16 cellular contexts compared by ENCODE assay signal in genomic region chr12:103969391-103969790, GRCh38. TPM values are rescaled to one million over a fixed set of nuclear protein-coding genes. Genes with fewer than 3 reads are reported as not detected.
DNase-seq lines count a peak whose midpoint lies in the region; ATAC-seq and TF ChIP-seq lines count a peak whose summit lies in the region.
"Had no signal": no experiment of that assay in that cellular context is flagged by ENCODE, and none has a peak within 500 bp of the region (broad histone marks: within the 10 kb centered on the region; RNA-seq: fewer than 3 reads in every experiment).

No MANE protein-coding gene starts in this region.

- H3K9ac ChIP-seq in GM23248: peak overlapping the region; percentile 19

- H3K36me3 ChIP-seq in ACC112 (ENCODE audit: insufficient read depth, low read length): no peaks in the 10 kb centered on the region
- H3K36me3 ChIP-seq in GM23248 (ENCODE audit: low read depth): peaks cover 4% of the 10 kb centered on the region
- no peaks in the 10 kb centered on the region for H3K36me3 ChIP-seq in hepatocyte (replicated peaks; ENCODE audit: insufficient read depth, low read depth)
- H3K36me3 ChIP-seq in heart right ventricle: peaks cover 0 to 46% (median 0%) of the 10 kb centered on the region in 9 donors
- H3K36me3 ChIP-seq: transverse colon had no signal

- H3K9me3 ChIP-seq in GM23248 (ENCODE audit: low read depth): no peaks in the 10 kb centered on the region
- no peaks in the 10 kb centered on the region for H3K9me3 ChIP-seq in hepatocyte (ENCODE audit: low read depth)
- H3K9me3 ChIP-seq in heart right ventricle: no peaks in the 10 kb centered on the region
- H3K9me3 ChIP-seq: gastroesophageal sphincter, mucosa of descending colon, transverse colon had no signal

- H2AFZ ChIP-seq in ACC112 (ENCODE audit: low read length, unreplicated experiment) (no peak overlapping the region), GM23248 (no peak overlapping the region), hepatocyte (no peak overlapping the region)

- H3K27me3 ChIP-seq in ACC112 (ENCODE audit: insufficient read depth, low read length) (no peaks in the 10 kb centered on the region), GM23248 (replicated peaks; ENCODE audit: insufficient read depth) (no peaks in the 10 kb centered on the region), hepatocyte (no peaks in the 10 kb centered on the region), heart right ventricle (no peaks in the 10 kb centered on the region)
- H3K27me3 ChIP-seq: gastroesophageal sphincter, transverse colon had no signal

- no peak overlapping the region for H3K4me3 ChIP-seq in ACC112 (ENCODE audit: low read depth, low read length)
- H3K4me3 ChIP-seq in GM23248: peak overlapping the region; percentile 38
- H3K4me3 ChIP-seq in hepatocyte: no peak overlapping the region
- no peak overlapping the region for H3K4me3 ChIP-seq in heart right ventricle
- H3K4me3 ChIP-seq: gastroesophageal sphincter, mucosa of descending colon, transverse colon had no signal

- no peak overlapping the region for H3K27ac Mint-ChIP-seq in activated naive CD8-positive, alpha-beta T cell treated with anti-CD3 and anti-CD28 coated beads, Interleukin-2, amount 50 U/mL, for 24 hours
- H3K27ac Mint-ChIP-seq: B cell had no signal

- H3F3A ChIP-seq in GM23248 (ENCODE audit: insufficient read depth): peaks cover 30% of the 10 kb centered on the region

- DNase-seq in GM23248: peak; percentile 51
- no peak for DNase-seq in activated naive CD8-positive, alpha-beta T cell treated with anti-CD3 and anti-CD28 coated beads, Interleukin-2, amount 50 U/mL, for 24 hours
- DNase-seq in hepatocyte (ENCODE audit: low spot score): no peak
- DNase-seq in heart right ventricle: no peak
- DNase-seq: amygdala, DMS79 treated with DMSO at 0.1 percent for 48 hours, mucosa of descending colon, NCI-H1694 treated with DMSO at 0.1 percent for 48 hours, NCI-H526, transverse colon had no signal

- in situ Hi-C loops in GM23248 (cut with MboI): no loop called here

- H3K36me3 Mint-ChIP-seq in activated naive CD8-positive, alpha-beta T cell treated with anti-CD3 and anti-CD28 coated beads, Interleukin-2, amount 50 U/mL, for 24 hours (ENCODE audit: low read depth): peaks cover 48% of the 10 kb centered on the region

- peaks cover 69% of the 10 kb centered on the region for H3K4me1 Mint-ChIP-seq in activated naive CD8-positive, alpha-beta T cell treated with anti-CD3 and anti-CD28 coated beads, Interleukin-2, amount 50 U/mL, for 24 hours

- no peak for TF ChIP-seq CTCF in hepatocyte (IDR thresholded peaks at IDR 0.05; ENCODE audit: poor library complexity)
- TF ChIP-seq CTCF in heart right ventricle (IDR thresholded peaks at IDR 0.05): no peak

- no peaks in the 10 kb centered on the region for H3K9me3 Mint-ChIP-seq in activated naive CD8-positive, alpha-beta T cell treated with anti-CD3 and anti-CD28 coated beads, Interleukin-2, amount 50 U/mL, for 24 hours

- intact Hi-C loops in heart right ventricle (cut with DNase I): loop anchor here in 7 of 10 donors (2.0 to 10.0 kb wide), 7 partner anchors 15 to 138 kb away; partner anchors contain the start of genes HCFC2 (in 4 of the 7) and HSP90B1 (in 1 of the 7)

- H3K4me1 ChIP-seq in ACC112 (ENCODE audit: control insufficient read depth, insufficient read depth, low read length, unreplicated experiment): peaks cover 21% of the 10 kb centered on the region
- peaks cover 48% of the 10 kb centered on the region for H3K4me1 ChIP-seq in GM23248 (ENCODE audit: insufficient read depth)
- H3K4me1 ChIP-seq in hepatocyte (ENCODE audit: insufficient read depth): peaks cover 23% of the 10 kb centered on the region
- peaks cover under 1 to 78% (median 58%) of the 10 kb centered on the region in 9 donors for H3K4me1 ChIP-seq in heart right ventricle

- H3K4me2 ChIP-seq in GM23248 (ENCODE audit: unreplicated experiment) (peak overlapping the region; percentile 83), hepatocyte (peak overlapping the region; percentile 85)

- H3K27me3 Mint-ChIP-seq in activated naive CD8-positive, alpha-beta T cell treated with anti-CD3 and anti-CD28 coated beads, Interleukin-2, amount 50 U/mL, for 24 hours: no peaks in the 10 kb centered on the region
- H3K27me3 Mint-ChIP-seq: B cell had no signal

- WGBS in GM23248 (ENCODE audit: low coverage in 1 of 2, low lambda C conversion rate in 2 of 2, missing lambda C conversion rate in 2 of 2), 2 experiments: 4% methylated on average over 2 of the region's 2 CpGs
- WGBS in hepatocyte (ENCODE audit: low lambda C conversion rate, missing lambda C conversion rate): 66% methylated on average over 2 of the region's 2 CpGs
- WGBS in heart right ventricle, 2 donors: 42 to 48% methylated on average over 2 of the region's 2 CpGs

- no peak for ATAC-seq in activated naive CD8-positive, alpha-beta T cell treated with anti-CD3 and anti-CD28 coated beads, Interleukin-2, amount 50 U/mL, for 24 hours
- ATAC-seq in HG02588 (IDR thresholded peaks at IDR 0.05; ENCODE audit: unreplicated experiment): no peak
- ATAC-seq in heart right ventricle: no peak
- ATAC-seq in GM18498 (IDR thresholded peaks at IDR 0.05; ENCODE audit: unreplicated experiment): no peak
- ATAC-seq in GM18520 (IDR thresholded peaks at IDR 0.05; ENCODE audit: unreplicated experiment): no peak
- ATAC-seq: gastroesophageal sphincter, mucosa of descending colon had no signal

- H3K79me2 ChIP-seq in ACC112 (ENCODE audit: control insufficient read depth, insufficient read depth, low read length, unreplicated experiment): peaks cover 91% of the 10 kb centered on the region
- H3K79me2 ChIP-seq in GM23248 (ENCODE audit: insufficient read depth): peaks cover 99% of the 10 kb centered on the region
- H3K79me2 ChIP-seq in hepatocyte: peaks cover 93% of the 10 kb centered on the region

- H3K9me2 ChIP-seq in GM23248 (ENCODE audit: insufficient read depth) (no peaks in the 10 kb centered on the region), hepatocyte (replicated peaks; ENCODE audit: insufficient read depth) (no peaks in the 10 kb centered on the region)

- H3K4me3 Mint-ChIP-seq in activated naive CD8-positive, alpha-beta T cell treated with anti-CD3 and anti-CD28 coated beads, Interleukin-2, amount 50 U/mL, for 24 hours: peak overlapping the region; percentile 37

- H3K27ac ChIP-seq in ACC112 (ENCODE audit: low read depth, low read length) (peak overlapping the region; percentile 23), GM23248 (peak overlapping the region; percentile 51), hepatocyte (no peak overlapping the region), heart right ventricle (peak overlapping the region in 1 of 10 donors; percentile 21)
- H3K27ac ChIP-seq: gastroesophageal sphincter, transverse colon had no signal

- H4K20me1 ChIP-seq in GM23248 (ENCODE audit: insufficient read depth) (no peaks in the 10 kb centered on the region; the same call in 1 of the 2 replicates), hepatocyte (ENCODE audit: insufficient read depth, poor library complexity, severe bottlenecking) (peaks cover 51% of the 10 kb centered on the region)

RNA-seq across cellular contexts. Expression of gene TDG, which starts 3.7 kb away (rescaled TPM):
- total RNA-seq in GM23248 (2014; rRNA removed; shearing (Covaris generic)): 22.8 and 24.0 TPM in 2 replicates
- polyA plus RNA-seq in GM23248 (2016; fragmentation: Nextera tagmentation; extraction: Ambion mirVana) (25.5 and 28.5 TPM in 2 replicates), hepatocyte (27.9 and 36.4 TPM in 2 replicates), heart right ventricle (10 to 100 TPM in 1 of 2 donors, 1 to 10 TPM in 1; 9.4 to 12.5 TPM)
- total RNA-seq in hepatocyte (47.9 and 50.1 TPM in 2 replicates), heart right ventricle (10 to 100 TPM in 8 of 10 donors, 1 to 10 TPM in 2; 8.7 to 17.4 (median 11.7) TPM)

RNA-seq across cellular contexts. Expression of gene HSP90B1, which starts 39.2 kb away (rescaled TPM):
- 477 and 555 TPM in 2 replicates for total RNA-seq in GM23248 (2014; rRNA removed; shearing (Covaris generic))
- polyA plus RNA-seq in GM23248 (2016; fragmentation: Nextera tagmentation; extraction: Ambion mirVana) (969 and 998 TPM in 2 replicates), hepatocyte (1,289 and 1,449 TPM in 2 replicates), heart right ventricle (1,000 to 10,000 TPM in 1 of 2 donors, 100 to 1,000 TPM in 1; 203 to 1,021 TPM)
- total RNA-seq in hepatocyte (1,226 and 1,309 TPM in 2 replicates), heart right ventricle (100 to 1,000 TPM; 235 to 487 (median 297) TPM)
